ENCODE assay signal across 29 cellular contexts in genomic region chr20:6100261-6100660, GRCh38. TPM values are rescaled to one million over a fixed set of nuclear protein-coding genes. Genes with fewer than 3 reads are reported as not detected.
"Had no signal": no experiment of that assay in that cellular context is flagged by ENCODE, and none has a peak within 500 bp of the region (broad histone marks: within the 10 kb centered on the region; RNA-seq: fewer than 3 reads in every experiment).

No MANE protein-coding gene starts in this region.

- ATAC-seq: heart right ventricle; left lung; lower lobe of right lung; right lobe of liver; stimulated activated memory B cell treated with anti-CD40 and anti-IgM and Interleukin-4, amounts not matched to agents 10 μg/mL and 1 μg/mL and 100 μg/mL, for 72 hours; stimulated activated naive CD8-positive, alpha-beta T cell treated with anti-CD3 and anti-CD28 coated beads, Interleukin-15, amount 100 ng/mL, for 72 hours had no signal

- H3K27me3 Mint-ChIP-seq: stimulated activated naive CD8-positive, alpha-beta T cell treated with anti-CD3 and anti-CD28 coated beads, Interleukin-15, amount 100 ng/mL, for 72 hours; type B pancreatic cell had no signal

- H3K4me1 Mint-ChIP-seq: activated naive CD8-positive, alpha-beta T cell treated with anti-CD3 and anti-CD28 coated beads for 36 hours; nephron; stimulated activated memory B cell treated with anti-CD40 and anti-IgM and Interleukin-4, amounts not matched to agents 10 μg/mL and 1 μg/mL and 100 μg/mL, for 72 hours; stimulated activated naive CD8-positive, alpha-beta T cell treated with anti-CD3 and anti-CD28 coated beads, Interleukin-15, amount 100 ng/mL, for 72 hours had no signal

- H3K4me1 ChIP-seq: esophagus squamous epithelium, left lung, lower lobe of right lung, right lobe of liver had no signal

- H3K27ac Mint-ChIP-seq: activated naive CD4-positive, alpha-beta T cell treated with anti-CD3 and anti-CD28 coated beads for 36 hours; activated naive CD8-positive, alpha-beta T cell treated with anti-CD3 and anti-CD28 coated beads for 36 hours; nephron; stimulated activated memory B cell treated with anti-CD40 and anti-IgM and Interleukin-4, amounts not matched to agents 10 μg/mL and 1 μg/mL and 100 μg/mL, for 72 hours; stimulated activated naive CD8-positive, alpha-beta T cell treated with anti-CD3 and anti-CD28 coated beads, Interleukin-15, amount 100 ng/mL, for 72 hours; T-helper 2 cell treated with Interferon-gamma antibody and Interleukin-4, amounts not matched to agents 5 μg/mL and 100 μg/mL, for 36 hours; type B pancreatic cell had no signal

- H3K9me3 Mint-ChIP-seq: activated naive CD4-positive, alpha-beta T cell treated with anti-CD3 and anti-CD28 coated beads for 36 hours; activated naive CD8-positive, alpha-beta T cell treated with anti-CD3 and anti-CD28 coated beads for 36 hours; nephron; stimulated activated memory B cell treated with anti-CD40 and anti-IgM and Interleukin-4, amounts not matched to agents 10 μg/mL and 1 μg/mL and 100 μg/mL, for 72 hours; stimulated activated naive CD8-positive, alpha-beta T cell treated with anti-CD3 and anti-CD28 coated beads, Interleukin-15, amount 100 ng/mL, for 72 hours; T-helper 2 cell treated with Interferon-gamma antibody and Interleukin-4, amounts not matched to agents 5 μg/mL and 100 μg/mL, for 36 hours; type B pancreatic cell had no signal

- H3K4me3 ChIP-seq: adrenal gland, esophagus squamous epithelium, heart right ventricle, left lung, lower lobe of right lung, right lobe of liver had no signal

- DNase-seq: activated CD4-positive, alpha-beta T cell treated with anti-CD3 and anti-CD28 coated beads for 4 hours; activated CD4-positive, alpha-beta T cell treated with anti-CD3 and anti-CD28 coated beads, Interleukin-2, amount 50 U/mL, for 48 hours; activated CD4-positive, CD25-positive, alpha-beta regulatory T cell; activated CD8-positive, alpha-beta memory T cell treated with anti-CD3 and anti-CD28 coated beads for 24 hours; activated effector memory CD4-positive, alpha-beta T cell treated with anti-CD3 and anti-CD28 coated beads, Interleukin-2, amount 50 U/mL, for 16 hours; activated naive CD4-positive, alpha-beta T cell treated with anti-CD3 and anti-CD28 coated beads for 36 hours; activated naive CD8-positive, alpha-beta T cell treated with anti-CD3 and anti-CD28 coated beads for 36 hours; adrenal gland; brain microvascular endothelial cell; cortex of kidney; esophagus squamous epithelium; foreskin melanocyte; heart right ventricle; left lung; lower lobe of right lung; mesendoderm; posterior cingulate gyrus; right lobe of liver; small intestine; stimulated activated CD4-positive, alpha-beta T cell treated with anti-CD3 and anti-CD28 coated beads, Interleukin-4, amount 100 ng/mL, for 24 hours; stimulated activated naive CD8-positive, alpha-beta T cell treated with anti-CD3 and anti-CD28 coated beads, Interleukin-15, amount 100 ng/mL, for 72 hours; substantia nigra; T-helper 1 cell had no signal

- H3K36me3 ChIP-seq: brain microvascular endothelial cell, left lung, lower lobe of right lung, right lobe of liver had no signal

- H3K9me3 ChIP-seq: adrenal gland, esophagus squamous epithelium, heart right ventricle, left lung, lower lobe of right lung, right lobe of liver had no signal

- H3K27ac ChIP-seq: brain microvascular endothelial cell, esophagus squamous epithelium, heart right ventricle, left lung, lower lobe of right lung, right lobe of liver had no signal

- H3K4me3 Mint-ChIP-seq: activated naive CD4-positive, alpha-beta T cell treated with anti-CD3 and anti-CD28 coated beads for 36 hours; activated naive CD8-positive, alpha-beta T cell treated with anti-CD3 and anti-CD28 coated beads for 36 hours; nephron; stimulated activated memory B cell treated with anti-CD40 and anti-IgM and Interleukin-4, amounts not matched to agents 10 μg/mL and 1 μg/mL and 100 μg/mL, for 72 hours; stimulated activated naive CD8-positive, alpha-beta T cell treated with anti-CD3 and anti-CD28 coated beads, Interleukin-15, amount 100 ng/mL, for 72 hours; T-helper 2 cell treated with Interferon-gamma antibody and Interleukin-4, amounts not matched to agents 5 μg/mL and 100 μg/mL, for 36 hours; type B pancreatic cell had no signal

- H3K36me3 Mint-ChIP-seq: activated naive CD8-positive, alpha-beta T cell treated with anti-CD3 and anti-CD28 coated beads for 36 hours; stimulated activated memory B cell treated with anti-CD40 and anti-IgM and Interleukin-4, amounts not matched to agents 10 μg/mL and 1 μg/mL and 100 μg/mL, for 72 hours; type B pancreatic cell had no signal

- H3K27me3 ChIP-seq: adrenal gland, brain microvascular endothelial cell, esophagus squamous epithelium, heart right ventricle, left lung, right lobe of liver had no signal

RNA-seq across cellular contexts. Expression of gene LRRN4, which starts 46.4 kb away (rescaled TPM):
- total RNA-seq: activated naive CD4-positive, alpha-beta T cell treated with anti-CD3 and anti-CD28 coated beads for 36 hours; activated naive CD8-positive, alpha-beta T cell treated with anti-CD3 and anti-CD28 coated beads for 36 hours; cerebellum; osteoblast had no signal
- polyA plus RNA-seq: heart right ventricle had no signal
